ENCODE assay signal across 11 cellular contexts in genomic region chr1:101262060-101262459, GRCh38. TPM values are rescaled to one million over a fixed set of nuclear protein-coding genes. Genes with fewer than 3 reads are reported as not detected.
DNase-seq lines count a peak whose midpoint lies in the region; ATAC-seq, FAIRE-seq and TF ChIP-seq lines count a peak whose summit lies in the region.
"Had no signal": no experiment of that assay in that cellular context is flagged by ENCODE, and none has a peak within 500 bp of the region (broad histone marks: within the 10 kb centered on the region; RNA-seq: fewer than 3 reads in every experiment).

No MANE protein-coding gene starts in this region.

- no peaks in the 10 kb centered on the region for H3K9me3 ChIP-seq in CD4-positive, CD25-positive, alpha-beta regulatory T cell (ENCODE audit: control insufficient read depth in 2 of 2, low read length in 2 of 2)
- H3K9me3 ChIP-seq: right lobe of liver, tibial artery had no signal

- peaks cover 52 to 92% (median 73%) of the 10 kb centered on the region in 4 donors for H3K4me1 Mint-ChIP-seq in CD4-positive, CD25-positive, alpha-beta regulatory T cell
- peaks cover 28% of the 10 kb centered on the region for H3K4me1 Mint-ChIP-seq in GM23338
- H3K4me1 Mint-ChIP-seq in natural killer cell treated with Interleukin-12 subunit alpha and Interleukin-12 subunit beta and Interleukin-15 and Interleukin-18, amount 100 ng/mL, for 72 hours (ENCODE audit: low read depth in 2 of 2): peaks cover 67 to 72% of the 10 kb centered on the region in 2 donors

- H3K4me3 ChIP-seq in CD4-positive, CD25-positive, alpha-beta regulatory T cell (ENCODE audit: low read depth, low read length): no peak overlapping the region
- no peak overlapping the region for H3K4me3 ChIP-seq in GM23338
- no peak overlapping the region for H3K4me3 ChIP-seq in bronchial epithelial cell (ENCODE audit: low read depth, low read length)
- H3K4me3 ChIP-seq: right lobe of liver, tibial artery had no signal

- H3K27me3 ChIP-seq in CD4-positive, CD25-positive, alpha-beta regulatory T cell (ENCODE audit: control insufficient read depth, insufficient read depth, low read length): no peaks in the 10 kb centered on the region
- H3K27me3 ChIP-seq in GM23338 (ENCODE audit: insufficient read depth): no peaks in the 10 kb centered on the region
- H3K27me3 ChIP-seq in bronchial epithelial cell (ENCODE audit: control insufficient read depth, insufficient read depth, low read length): no peaks in the 10 kb centered on the region
- H3K27me3 ChIP-seq: right lobe of liver, tibial artery had no signal

- no peaks in the 10 kb centered on the region for H4K20me1 ChIP-seq in GM23338 (replicated peaks; ENCODE audit: insufficient read depth)

- ATAC-seq in CD4-positive, CD25-positive, alpha-beta regulatory T cell (ENCODE audit: low read depth in 2 of 2): no peak
- ATAC-seq in GM23338: no peak
- ATAC-seq in natural killer cell treated with Interleukin-12 subunit alpha and Interleukin-12 subunit beta and Interleukin-15 and Interleukin-18, amount 100 ng/mL, for 72 hours: no peak
- ATAC-seq in GM18520 (IDR thresholded peaks at IDR 0.05; ENCODE audit: unreplicated experiment): no peak
- ATAC-seq: right lobe of liver had no signal

- peak overlapping the region; percentile 11; the same call in 1 of the 2 replicates for H2AFZ ChIP-seq in GM23338

- H3K9me3 Mint-ChIP-seq in CD4-positive, CD25-positive, alpha-beta regulatory T cell: peaks cover 0 to 3% (median 0%) of the 10 kb centered on the region in 7 donors
- H3K9me3 Mint-ChIP-seq in GM23338: no peaks in the 10 kb centered on the region
- H3K9me3 Mint-ChIP-seq in natural killer cell treated with Interleukin-12 subunit alpha and Interleukin-12 subunit beta and Interleukin-15 and Interleukin-18, amount 100 ng/mL, for 72 hours: peaks cover 3% of the 10 kb centered on the region

- H3K27ac Mint-ChIP-seq in CD4-positive, CD25-positive, alpha-beta regulatory T cell: peak overlapping the region; percentile 81 to 94 (median 84)
- no peak overlapping the region for H3K27ac Mint-ChIP-seq in GM23338
- H3K27ac Mint-ChIP-seq in natural killer cell treated with Interleukin-12 subunit alpha and Interleukin-12 subunit beta and Interleukin-15 and Interleukin-18, amount 100 ng/mL, for 72 hours: peak overlapping the region; percentile 76 to 80

- no peak for DNase-seq in CD4-positive, CD25-positive, alpha-beta regulatory T cell
- DNase-seq in GM23338 (ENCODE audit: low spot score): no peak
- peak; percentile 25 for DNase-seq in bronchial epithelial cell (ENCODE audit: low read depth)
- no peak for DNase-seq in natural killer cell treated with Interleukin-12 subunit alpha and Interleukin-12 subunit beta and Interleukin-15 and Interleukin-18, amount 100 ng/mL, for 72 hours (ENCODE audit: low spot score)
- no peak for DNase-seq in GM19240 (ENCODE audit: insufficient read length, low spot score)
- no peak for DNase-seq in NCI-H2029 (lab: John Stamatoyannopoulos, UW)
- no peak for DNase-seq in NOMO-1 (lab: John Stamatoyannopoulos, UW; ENCODE audit: unreplicated experiment in 2 of 2)
- DNase-seq: NCI-H2171, right lobe of liver, tibial artery had no signal

- H3F3A ChIP-seq in GM23338 (replicated peaks; ENCODE audit: low read depth): no peaks in the 10 kb centered on the region

- H3K27ac ChIP-seq in CD4-positive, CD25-positive, alpha-beta regulatory T cell (ENCODE audit: insufficient read depth, low read length, poor library complexity, severe bottlenecking): peak overlapping the region; percentile 15
- H3K27ac ChIP-seq in GM23338 (ENCODE audit: low read depth): no peak overlapping the region
- H3K27ac ChIP-seq: right lobe of liver, tibial artery had no signal

- peak overlapping the region; percentile 64 to 76 (median 71) for H3K4me3 Mint-ChIP-seq in CD4-positive, CD25-positive, alpha-beta regulatory T cell
- H3K4me3 Mint-ChIP-seq in GM23338: no peak overlapping the region
- peak overlapping the region; percentile 77 for H3K4me3 Mint-ChIP-seq in natural killer cell treated with Interleukin-12 subunit alpha and Interleukin-12 subunit beta and Interleukin-15 and Interleukin-18, amount 100 ng/mL, for 72 hours

- H3K79me2 ChIP-seq in GM23338 (replicated peaks; ENCODE audit: insufficient read depth): no peaks in the 10 kb centered on the region

- TF ChIP-seq CTCF in GM23338 (conservative IDR thresholded peaks at IDR 0.05; ENCODE audit: low read depth in 2 of 2) (no peak), bronchial epithelial cell (IDR thresholded peaks at IDR 0.05; ENCODE audit: insufficient read depth, low read length, severe bottlenecking) (no peak)

- no peak overlapping the region for H3K4me2 ChIP-seq in GM23338

- no peaks in the 10 kb centered on the region for H3K36me3 Mint-ChIP-seq in CD4-positive, CD25-positive, alpha-beta regulatory T cell
- no peaks in the 10 kb centered on the region for H3K36me3 Mint-ChIP-seq in GM23338 (ENCODE audit: low read depth)
- H3K36me3 Mint-ChIP-seq in natural killer cell treated with Interleukin-12 subunit alpha and Interleukin-12 subunit beta and Interleukin-15 and Interleukin-18, amount 100 ng/mL, for 72 hours: no peaks in the 10 kb centered on the region

- no peaks in the 10 kb centered on the region for H3K27me3 Mint-ChIP-seq in CD4-positive, CD25-positive, alpha-beta regulatory T cell
- H3K27me3 Mint-ChIP-seq in GM23338 (ENCODE audit: insufficient read depth, low read depth, poor library complexity): peaks cover 3% of the 10 kb centered on the region
- no peaks in the 10 kb centered on the region for H3K27me3 Mint-ChIP-seq in natural killer cell treated with Interleukin-12 subunit alpha and Interleukin-12 subunit beta and Interleukin-15 and Interleukin-18, amount 100 ng/mL, for 72 hours

- FAIRE-seq in bronchial epithelial cell (lab: Jason Lieb, UNC): no peak

- H3K9me2 ChIP-seq in GM23338 (ENCODE audit: insufficient read depth): no peaks in the 10 kb centered on the region

- H3K4me1 ChIP-seq in CD4-positive, CD25-positive, alpha-beta regulatory T cell (ENCODE audit: control insufficient read depth, insufficient read depth, low read length, poor library complexity, severe bottlenecking): peaks cover 86% of the 10 kb centered on the region
- peaks cover 12% of the 10 kb centered on the region for H3K4me1 ChIP-seq in GM23338 (ENCODE audit: insufficient read depth)

- H3K36me3 ChIP-seq in CD4-positive, CD25-positive, alpha-beta regulatory T cell (ENCODE audit: control insufficient read depth, insufficient read depth, low read length): no peaks in the 10 kb centered on the region
- no peaks in the 10 kb centered on the region for H3K36me3 ChIP-seq in GM23338 (ENCODE audit: insufficient read depth)
- no peaks in the 10 kb centered on the region for H3K36me3 ChIP-seq in bronchial epithelial cell (ENCODE audit: control insufficient read depth, insufficient read depth, low read length)
- H3K36me3 ChIP-seq: right lobe of liver, tibial artery had no signal

RNA-seq across cellular contexts. Expression of gene S1PR1, which starts 25.2 kb away (rescaled TPM):
- total RNA-seq in CD4-positive, CD25-positive, alpha-beta regulatory T cell: 191 TPM
- 100 to 1,000 TPM; 131 to 165 (median 151) TPM for polyA plus RNA-seq in CD4-positive, CD25-positive, alpha-beta regulatory T cell
- total RNA-seq in GM23338 (2014; rRNA removed; shearing (Covaris generic)): 4.1 and 5.2 TPM in 2 replicates
- 2.6 and 2.7 TPM in 2 replicates for polyA plus RNA-seq in GM23338 (2016; fragmentation: Nextera tagmentation; extraction: Ambion mirVana)
- total RNA-seq in bronchial epithelial cell: under 0.01 and 0.26 TPM in 2 replicates
- 10 to 100 TPM; 11.8 to 49.3 TPM for total RNA-seq in natural killer cell treated with Interleukin-12 subunit alpha and Interleukin-12 subunit beta and Interleukin-15 and Interleukin-18, amount 100 ng/mL, for 72 hours
